Comparison of ENCODE assay signal across 9 cellular contexts in the genomic region with DNA sequence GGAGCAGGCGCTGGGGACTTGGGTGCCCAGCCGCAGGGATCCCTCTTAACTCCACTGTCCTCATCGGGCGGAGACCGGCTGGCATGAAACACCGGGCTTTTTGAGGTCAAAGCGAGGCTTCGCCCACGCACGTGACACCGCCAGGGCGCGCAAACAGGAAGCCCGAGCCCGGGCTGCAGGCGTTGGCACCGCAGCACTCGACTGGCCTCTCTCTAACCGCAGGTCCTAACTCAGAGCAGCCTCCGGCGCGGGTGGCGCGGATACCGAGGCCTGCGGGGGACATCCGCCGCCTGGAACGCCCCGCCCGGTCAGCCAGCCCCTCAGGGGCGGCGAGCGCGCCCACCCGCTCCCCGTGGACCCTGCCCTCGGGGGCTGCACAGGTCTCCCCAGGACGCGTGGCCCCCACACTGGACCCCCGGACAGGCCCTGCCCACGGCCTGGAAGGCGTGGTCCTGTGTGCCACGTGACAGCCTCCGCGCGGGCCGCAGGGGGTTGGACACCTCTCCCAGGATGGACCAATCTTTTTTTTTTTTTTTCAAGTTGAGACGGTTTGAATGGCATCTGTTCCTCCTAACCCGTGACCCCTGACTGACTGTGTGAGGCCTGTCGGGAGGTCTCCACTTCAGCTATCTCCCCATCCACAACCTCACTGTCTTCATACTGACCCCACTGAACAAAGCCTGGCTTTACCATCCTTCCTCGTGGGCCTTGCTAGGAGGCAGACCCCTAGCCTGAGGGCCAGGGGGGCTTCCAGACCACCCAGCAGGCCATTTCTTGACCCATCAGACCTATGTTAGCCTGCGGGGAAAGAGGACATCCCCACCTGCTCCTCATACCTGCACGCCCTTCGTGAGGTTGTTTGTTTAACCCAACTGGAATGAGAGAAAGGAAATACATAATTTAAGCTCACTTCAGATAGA. TPM values are rescaled to one million over a fixed set of nuclear protein-coding genes. Genes with fewer than 3 reads are reported as not detected.
A peak's percentile ranks its signal among the peaks of the same experiment; 100 is the strongest.
DNase-seq lines count a peak whose midpoint lies in the region; ATAC-seq and TF ChIP-seq lines count a peak whose summit lies in the region.
"Had no signal": no experiment of that assay in that cellular context is flagged by ENCODE, and none has a peak within 500 bp of the region (broad histone marks: within the 10 kb centered on the region; RNA-seq: fewer than 3 reads in every experiment).

No MANE protein-coding gene starts in this region.

- TF ChIP-seq CTCF in breast epithelium (IDR thresholded peaks at IDR 0.05), result no peak
- no peak for TF ChIP-seq CTCF in glutamatergic neuron (IDR thresholded peaks at IDR 0.05; ENCODE audit: partially characterized antibody, unreplicated experiment)

- TF ChIP-seq POLR2A in breast epithelium (IDR thresholded peaks at IDR 0.05), result no peak

- H3K4me3 ChIP-seq in breast epithelium (peak overlapping the region; percentile 33 to 64 (median 36)), mucosa of rectum (ENCODE audit: low read length in 2 of 2) (peak overlapping the region; percentile 31 to 55)

- no peak overlapping the region for H3K4me3 Mint-ChIP-seq in glutamatergic neuron (ENCODE audit: unreplicated experiment)

- peaks cover 1% of the 10 kb centered on the region for H3K27me3 Mint-ChIP-seq in glutamatergic neuron (ENCODE audit: unreplicated experiment)

- intact Hi-C loops in breast epithelium (cut with DNase I; ENCODE audit: low total_unique reads), result no loop called here

- no peak for ATAC-seq in HG02763 (IDR thresholded peaks at IDR 0.05; ENCODE audit: unreplicated experiment)

- peak overlapping the region in 1 of 2 donors; percentile 60 for H3K9ac ChIP-seq in mucosa of rectum (ENCODE audit: low read depth in 1 of 2, low read length in 2 of 2)

- H3K4me1 Mint-ChIP-seq in glutamatergic neuron (ENCODE audit: low read depth, unreplicated experiment), result no peaks in the 10 kb centered on the region

- H3K9me3 ChIP-seq in breast epithelium, result no peaks in the 10 kb centered on the region
- no peaks in the 10 kb centered on the region for H3K9me3 ChIP-seq in mucosa of rectum (ENCODE audit: control insufficient read depth in 2 of 2, low read length in 2 of 2)

- H3K4me1 ChIP-seq in breast epithelium (peaks cover 23 to 28% of the 10 kb centered on the region in 2 donors), mucosa of rectum (ENCODE audit: control insufficient read depth in 2 of 2, insufficient read depth in 2 of 2, low read length in 2 of 2) (peaks cover 36 to 48% of the 10 kb centered on the region in 2 donors)

- H3K27ac Mint-ChIP-seq in glutamatergic neuron (ENCODE audit: unreplicated experiment), result no peak overlapping the region

- H3K36me3 Mint-ChIP-seq in glutamatergic neuron (ENCODE audit: unreplicated experiment), result peaks cover 7% of the 10 kb centered on the region

- DNase-seq in activated gamma-delta T cell treated with Interleukin-2 at 50 U/mL for 16 hours (peak; percentile 44), activated gamma-delta T cell (lab: John Stamatoyannopoulos, UW) (no peak), breast epithelium (ENCODE audit: low spot score in 2 of 2) (peak; percentile 78 to 91), glutamatergic neuron (no peak), A172 (ENCODE audit: low spot score) (no peak)
- DNase-seq in stimulated activated CD8-positive, alpha-beta memory T cell treated with anti-CD3 and anti-CD28 coated beads, Interleukin-7, amount 100 ng/mL, for 24 hours (ENCODE audit: low read depth), result peak; percentile 14

- H3K27ac ChIP-seq in breast epithelium, result peak overlapping the region; percentile 99 to 100
- peak overlapping the region; percentile 28 to 39 for H3K27ac ChIP-seq in mucosa of rectum (ENCODE audit: low read depth in 2 of 2, low read length in 2 of 2)

- peaks cover 1% of the 10 kb centered on the region for H3K9me3 Mint-ChIP-seq in glutamatergic neuron (ENCODE audit: unreplicated experiment)

- no peaks in the 10 kb centered on the region for H3K27me3 ChIP-seq in breast epithelium
- no peaks in the 10 kb centered on the region for H3K27me3 ChIP-seq in mucosa of rectum (ENCODE audit: control insufficient read depth in 2 of 2, insufficient read depth in 2 of 2, low read length in 2 of 2)

- H3K36me3 ChIP-seq in breast epithelium, result no peaks in the 10 kb centered on the region
- no peaks in the 10 kb centered on the region for H3K36me3 ChIP-seq in mucosa of rectum (ENCODE audit: control insufficient read depth in 2 of 2, insufficient read depth in 2 of 2, low read length in 2 of 2)

RNA-seq across cellular contexts. Expression of a gene that starts 8.4 kb away (rescaled TPM):
- total RNA-seq in breast epithelium, result under 1 TPM in 2 of 3 donors, not detected in 1; 0.15 to 0.66 TPM
- total RNA-seq in glutamatergic neuron (ENCODE audit: unreplicated experiment), result not detected
- 1.9 and 3.1 TPM in 2 replicates for total RNA-seq in A172 (2014; rRNA removed; shearing (Covaris generic))
- total RNA-seq: M059J had no signal

RNA-seq across cellular contexts. Expression of a gene that starts 23.3 kb away (rescaled TPM):
- total RNA-seq in breast epithelium (1 to 10 TPM; 1.1 to 5.6 (median 2.0) TPM), glutamatergic neuron (ENCODE audit: unreplicated experiment) (not detected)
- total RNA-seq in A172 (2014; rRNA removed; shearing (Covaris generic)), result 0.16 TPM in 1 of 2 replicates, not detected in the other
- total RNA-seq: M059J had no signal

Comparison
In these comparisons a context has a peak if more than half of its experiments do, and no peak if none do; other contexts are left out.
1. DNase-seq: peak in activated gamma-delta T cell treated with Interleukin-2 at 50 U/mL for 16 hours (single experiment), breast epithelium (2 of 2) and stimulated activated CD8-positive, alpha-beta memory T cell treated with anti-CD3 and anti-CD28 coated beads, Interleukin-7, amount 100 ng/mL, for 24 hours (single experiment); none in activated gamma-delta T cell (single experiment), glutamatergic neuron (single experiment) and A172 (single experiment).